Comparison of ENCODE assay signal across 1 cellular context in the genomic region with DNA sequence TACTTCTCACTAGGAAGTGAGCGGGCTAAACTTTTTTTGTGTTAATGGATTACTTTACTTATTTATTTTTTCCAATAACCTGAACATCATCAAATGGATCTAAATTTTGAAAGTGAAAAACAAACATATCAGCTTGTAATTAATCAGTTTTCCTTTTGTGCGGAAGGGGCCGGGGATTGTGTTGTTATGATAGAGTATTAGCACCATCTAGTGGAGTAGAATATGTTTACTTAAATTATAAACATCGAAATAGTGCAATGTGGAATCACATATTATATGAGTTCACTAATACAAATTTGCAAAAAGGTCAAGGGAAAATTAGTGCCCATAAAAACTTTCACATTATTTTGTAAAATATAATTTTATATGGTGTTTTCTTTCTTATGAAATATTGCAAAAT.
TF ChIP-seq lines count a peak whose summit lies in the region.

No MANE protein-coding gene starts in this region.

TF ChIP-seq in K562, 482 proteins besides CTCF, POLR2A, EP300 and RAD21 (continued from another document and continues in another):
- TF ChIP-seq ZFX (CRISPR knock-in tag; IDR thresholded peaks at IDR 0.05): no peak
- no peak for TF ChIP-seq NCOA6 (IDR thresholded peaks at IDR 0.05)
- TF ChIP-seq, protein P1, sequence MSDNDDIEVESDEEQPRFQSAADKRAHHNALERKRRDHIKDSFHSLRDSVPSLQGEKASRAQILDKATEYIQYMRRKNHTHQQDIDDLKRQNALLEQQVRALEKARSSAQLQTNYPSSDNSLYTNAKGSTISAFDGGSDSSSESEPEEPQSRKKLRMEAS (CRISPR knock-in tag; IDR thresholded peaks at IDR 0.05): no peak
- TF ChIP-seq, protein P2, sequence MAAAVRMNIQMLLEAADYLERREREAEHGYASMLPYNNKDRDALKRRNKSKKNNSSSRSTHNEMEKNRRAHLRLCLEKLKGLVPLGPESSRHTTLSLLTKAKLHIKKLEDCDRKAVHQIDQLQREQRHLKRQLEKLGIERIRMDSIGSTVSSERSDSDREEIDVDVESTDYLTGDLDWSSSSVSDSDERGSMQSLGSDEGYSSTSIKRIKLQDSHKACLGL (CRISPR knock-in tag; IDR thresholded peaks at IDR 0.05; ENCODE audit: borderline replicate concordance, poor library complexity, severe bottlenecking): no peak
- TF ChIP-seq SMAD3 (CRISPR knock-in tag; conservative IDR thresholded peaks at IDR 0.05): no peak
- TF ChIP-seq, protein P3, sequence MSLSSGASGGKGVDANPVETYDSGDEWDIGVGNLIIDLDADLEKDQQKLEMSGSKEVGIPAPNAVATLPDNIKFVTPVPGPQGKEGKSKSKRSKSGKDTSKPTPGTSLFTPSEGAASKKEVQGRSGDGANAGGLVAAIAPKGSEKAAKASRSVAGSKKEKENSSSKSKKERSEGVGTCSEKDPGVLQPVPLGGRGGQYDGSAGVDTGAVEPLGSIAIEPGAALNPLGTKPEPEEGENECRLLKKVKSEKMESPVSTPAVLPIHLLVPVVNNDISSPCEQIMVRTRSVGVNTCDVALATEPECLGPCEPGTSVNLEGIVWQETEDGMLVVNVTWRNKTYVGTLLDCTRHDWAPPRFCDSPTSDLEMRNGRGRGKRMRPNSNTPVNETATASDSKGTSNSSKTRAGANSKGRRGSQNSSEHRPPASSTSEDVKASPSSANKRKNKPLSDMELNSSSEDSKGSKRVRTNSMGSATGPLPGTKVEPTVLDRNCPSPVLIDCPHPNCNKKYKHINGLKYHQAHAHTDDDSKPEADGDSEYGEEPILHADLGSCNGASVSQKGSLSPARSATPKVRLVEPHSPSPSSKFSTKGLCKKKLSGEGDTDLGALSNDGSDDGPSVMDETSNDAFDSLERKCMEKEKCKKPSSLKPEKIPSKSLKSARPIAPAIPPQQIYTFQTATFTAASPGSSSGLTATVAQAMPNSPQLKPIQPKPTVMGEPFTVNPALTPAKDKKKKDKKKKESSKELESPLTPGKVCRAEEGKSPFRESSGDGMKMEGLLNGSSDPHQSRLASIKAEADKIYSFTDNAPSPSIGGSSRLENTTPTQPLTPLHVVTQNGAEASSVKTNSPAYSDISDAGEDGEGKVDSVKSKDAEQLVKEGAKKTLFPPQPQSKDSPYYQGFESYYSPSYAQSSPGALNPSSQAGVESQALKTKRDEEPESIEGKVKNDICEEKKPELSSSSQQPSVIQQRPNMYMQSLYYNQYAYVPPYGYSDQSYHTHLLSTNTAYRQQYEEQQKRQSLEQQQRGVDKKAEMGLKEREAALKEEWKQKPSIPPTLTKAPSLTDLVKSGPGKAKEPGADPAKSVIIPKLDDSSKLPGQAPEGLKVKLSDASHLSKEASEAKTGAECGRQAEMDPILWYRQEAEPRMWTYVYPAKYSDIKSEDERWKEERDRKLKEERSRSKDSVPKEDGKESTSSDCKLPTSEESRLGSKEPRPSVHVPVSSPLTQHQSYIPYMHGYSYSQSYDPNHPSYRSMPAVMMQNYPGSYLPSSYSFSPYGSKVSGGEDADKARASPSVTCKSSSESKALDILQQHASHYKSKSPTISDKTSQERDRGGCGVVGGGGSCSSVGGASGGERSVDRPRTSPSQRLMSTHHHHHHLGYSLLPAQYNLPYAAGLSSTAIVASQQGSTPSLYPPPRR (CRISPR knock-in tag; IDR thresholded peaks at IDR 0.05; ENCODE audit: borderline replicate concordance): no peak
- TF ChIP-seq FUS (optimal IDR thresholded peaks at IDR 0.05; ENCODE audit: low read depth, low read length): no peak
- TF ChIP-seq, protein P4, sequence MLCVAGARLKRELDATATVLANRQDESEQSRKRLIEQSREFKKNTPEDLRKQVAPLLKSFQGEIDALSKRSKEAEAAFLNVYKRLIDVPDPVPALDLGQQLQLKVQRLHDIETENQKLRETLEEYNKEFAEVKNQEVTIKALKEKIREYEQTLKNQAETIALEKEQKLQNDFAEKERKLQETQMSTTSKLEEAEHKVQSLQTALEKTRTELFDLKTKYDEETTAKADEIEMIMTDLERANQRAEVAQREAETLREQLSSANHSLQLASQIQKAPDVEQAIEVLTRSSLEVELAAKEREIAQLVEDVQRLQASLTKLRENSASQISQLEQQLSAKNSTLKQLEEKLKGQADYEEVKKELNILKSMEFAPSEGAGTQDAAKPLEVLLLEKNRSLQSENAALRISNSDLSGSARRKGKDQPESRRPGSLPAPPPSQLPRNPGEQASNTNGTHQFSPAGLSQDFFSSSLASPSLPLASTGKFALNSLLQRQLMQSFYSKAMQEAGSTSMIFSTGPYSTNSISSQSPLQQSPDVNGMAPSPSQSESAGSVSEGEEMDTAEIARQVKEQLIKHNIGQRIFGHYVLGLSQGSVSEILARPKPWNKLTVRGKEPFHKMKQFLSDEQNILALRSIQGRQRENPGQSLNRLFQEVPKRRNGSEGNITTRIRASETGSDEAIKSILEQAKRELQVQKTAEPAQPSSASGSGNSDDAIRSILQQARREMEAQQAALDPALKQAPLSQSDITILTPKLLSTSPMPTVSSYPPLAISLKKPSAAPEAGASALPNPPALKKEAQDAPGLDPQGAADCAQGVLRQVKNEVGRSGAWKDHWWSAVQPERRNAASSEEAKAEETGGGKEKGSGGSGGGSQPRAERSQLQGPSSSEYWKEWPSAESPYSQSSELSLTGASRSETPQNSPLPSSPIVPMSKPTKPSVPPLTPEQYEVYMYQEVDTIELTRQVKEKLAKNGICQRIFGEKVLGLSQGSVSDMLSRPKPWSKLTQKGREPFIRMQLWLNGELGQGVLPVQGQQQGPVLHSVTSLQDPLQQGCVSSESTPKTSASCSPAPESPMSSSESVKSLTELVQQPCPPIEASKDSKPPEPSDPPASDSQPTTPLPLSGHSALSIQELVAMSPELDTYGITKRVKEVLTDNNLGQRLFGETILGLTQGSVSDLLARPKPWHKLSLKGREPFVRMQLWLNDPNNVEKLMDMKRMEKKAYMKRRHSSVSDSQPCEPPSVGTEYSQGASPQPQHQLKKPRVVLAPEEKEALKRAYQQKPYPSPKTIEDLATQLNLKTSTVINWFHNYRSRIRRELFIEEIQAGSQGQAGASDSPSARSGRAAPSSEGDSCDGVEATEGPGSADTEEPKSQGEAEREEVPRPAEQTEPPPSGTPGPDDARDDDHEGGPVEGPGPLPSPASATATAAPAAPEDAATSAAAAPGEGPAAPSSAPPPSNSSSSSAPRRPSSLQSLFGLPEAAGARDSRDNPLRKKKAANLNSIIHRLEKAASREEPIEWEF (CRISPR knock-in tag; IDR thresholded peaks at IDR 0.05): no peak
- no peak for TF ChIP-seq WHSC1 (IDR thresholded peaks at IDR 0.05; ENCODE audit: low read length)
- TF ChIP-seq, protein P5, sequence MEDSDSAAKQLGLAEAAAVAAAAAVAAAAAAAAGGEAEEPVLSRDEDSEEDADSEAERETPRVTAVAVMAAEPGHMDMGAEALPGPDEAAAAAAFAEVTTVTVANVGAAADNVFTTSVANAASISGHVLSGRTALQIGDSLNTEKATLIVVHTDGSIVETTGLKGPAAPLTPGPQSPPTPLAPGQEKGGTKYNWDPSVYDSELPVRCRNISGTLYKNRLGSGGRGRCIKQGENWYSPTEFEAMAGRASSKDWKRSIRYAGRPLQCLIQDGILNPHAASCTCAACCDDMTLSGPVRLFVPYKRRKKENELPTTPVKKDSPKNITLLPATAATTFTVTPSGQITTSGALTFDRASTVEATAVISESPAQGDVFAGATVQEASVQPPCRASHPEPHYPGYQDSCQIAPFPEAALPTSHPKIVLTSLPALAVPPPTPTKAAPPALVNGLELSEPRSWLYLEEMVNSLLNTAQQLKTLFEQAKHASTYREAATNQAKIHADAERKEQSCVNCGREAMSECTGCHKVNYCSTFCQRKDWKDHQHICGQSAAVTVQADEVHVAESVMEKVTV (CRISPR knock-in tag; IDR thresholded peaks at IDR 0.05): peak; percentile 86
- TF ChIP-seq SMC3 (conservative IDR thresholded peaks at IDR 0.05; ENCODE audit: insufficient read depth, low read depth, low read length): peak; percentile 63
- TF ChIP-seq NFE2L1 (tag; IDR thresholded peaks at IDR 0.05; ENCODE audit: borderline replicate concordance, low read depth): no peak
- TF ChIP-seq HDAC2 (IDR thresholded peaks at IDR 0.05): no peak
- TF ChIP-seq, protein P6, sequence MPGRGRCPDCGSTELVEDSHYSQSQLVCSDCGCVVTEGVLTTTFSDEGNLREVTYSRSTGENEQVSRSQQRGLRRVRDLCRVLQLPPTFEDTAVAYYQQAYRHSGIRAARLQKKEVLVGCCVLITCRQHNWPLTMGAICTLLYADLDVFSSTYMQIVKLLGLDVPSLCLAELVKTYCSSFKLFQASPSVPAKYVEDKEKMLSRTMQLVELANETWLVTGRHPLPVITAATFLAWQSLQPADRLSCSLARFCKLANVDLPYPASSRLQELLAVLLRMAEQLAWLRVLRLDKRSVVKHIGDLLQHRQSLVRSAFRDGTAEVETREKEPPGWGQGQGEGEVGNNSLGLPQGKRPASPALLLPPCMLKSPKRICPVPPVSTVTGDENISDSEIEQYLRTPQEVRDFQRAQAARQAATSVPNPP (IDR thresholded peaks at IDR 0.05; ENCODE audit: borderline replicate concordance, insufficient read depth, insufficient read length): no peak
- TF ChIP-seq ZNF431 (CRISPR knock-in tag; IDR thresholded peaks at IDR 0.05): no peak
- TF ChIP-seq NCOA4 (IDR thresholded peaks at IDR 0.05; ENCODE audit: partially characterized antibody): no peak
- no peak for TF ChIP-seq TEAD4 (IDR thresholded peaks at IDR 0.05; ENCODE audit: low read length)
- no peak for TF ChIP-seq TEAD4 (CRISPR knock-in tag; IDR thresholded peaks at IDR 0.05; ENCODE audit: borderline replicate concordance)
- no peak for TF ChIP-seq EHMT2 (IDR thresholded peaks at IDR 0.05)
- TF ChIP-seq ZNF124 (CRISPR knock-in tag; IDR thresholded peaks at IDR 0.05): no peak
- no peak for TF ChIP-seq ZNF143 (CRISPR knock-in tag; IDR thresholded peaks at IDR 0.05)
- TF ChIP-seq HSF4 (CRISPR knock-in tag; IDR thresholded peaks at IDR 0.05; ENCODE audit: borderline replicate concordance): no peak
- TF ChIP-seq, protein P7, sequence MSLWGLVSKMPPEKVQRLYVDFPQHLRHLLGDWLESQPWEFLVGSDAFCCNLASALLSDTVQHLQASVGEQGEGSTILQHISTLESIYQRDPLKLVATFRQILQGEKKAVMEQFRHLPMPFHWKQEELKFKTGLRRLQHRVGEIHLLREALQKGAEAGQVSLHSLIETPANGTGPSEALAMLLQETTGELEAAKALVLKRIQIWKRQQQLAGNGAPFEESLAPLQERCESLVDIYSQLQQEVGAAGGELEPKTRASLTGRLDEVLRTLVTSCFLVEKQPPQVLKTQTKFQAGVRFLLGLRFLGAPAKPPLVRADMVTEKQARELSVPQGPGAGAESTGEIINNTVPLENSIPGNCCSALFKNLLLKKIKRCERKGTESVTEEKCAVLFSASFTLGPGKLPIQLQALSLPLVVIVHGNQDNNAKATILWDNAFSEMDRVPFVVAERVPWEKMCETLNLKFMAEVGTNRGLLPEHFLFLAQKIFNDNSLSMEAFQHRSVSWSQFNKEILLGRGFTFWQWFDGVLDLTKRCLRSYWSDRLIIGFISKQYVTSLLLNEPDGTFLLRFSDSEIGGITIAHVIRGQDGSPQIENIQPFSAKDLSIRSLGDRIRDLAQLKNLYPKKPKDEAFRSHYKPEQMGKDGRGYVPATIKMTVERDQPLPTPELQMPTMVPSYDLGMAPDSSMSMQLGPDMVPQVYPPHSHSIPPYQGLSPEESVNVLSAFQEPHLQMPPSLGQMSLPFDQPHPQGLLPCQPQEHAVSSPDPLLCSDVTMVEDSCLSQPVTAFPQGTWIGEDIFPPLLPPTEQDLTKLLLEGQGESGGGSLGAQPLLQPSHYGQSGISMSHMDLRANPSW (CRISPR knock-in tag; IDR thresholded peaks at IDR 0.05): no peak
- TF ChIP-seq, protein P8, sequence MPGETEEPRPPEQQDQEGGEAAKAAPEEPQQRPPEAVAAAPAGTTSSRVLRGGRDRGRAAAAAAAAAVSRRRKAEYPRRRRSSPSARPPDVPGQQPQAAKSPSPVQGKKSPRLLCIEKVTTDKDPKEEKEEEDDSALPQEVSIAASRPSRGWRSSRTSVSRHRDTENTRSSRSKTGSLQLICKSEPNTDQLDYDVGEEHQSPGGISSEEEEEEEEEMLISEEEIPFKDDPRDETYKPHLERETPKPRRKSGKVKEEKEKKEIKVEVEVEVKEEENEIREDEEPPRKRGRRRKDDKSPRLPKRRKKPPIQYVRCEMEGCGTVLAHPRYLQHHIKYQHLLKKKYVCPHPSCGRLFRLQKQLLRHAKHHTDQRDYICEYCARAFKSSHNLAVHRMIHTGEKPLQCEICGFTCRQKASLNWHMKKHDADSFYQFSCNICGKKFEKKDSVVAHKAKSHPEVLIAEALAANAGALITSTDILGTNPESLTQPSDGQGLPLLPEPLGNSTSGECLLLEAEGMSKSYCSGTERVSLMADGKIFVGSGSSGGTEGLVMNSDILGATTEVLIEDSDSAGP (CRISPR knock-in tag; IDR thresholded peaks at IDR 0.05): no peak
- TF ChIP-seq, protein P9, sequence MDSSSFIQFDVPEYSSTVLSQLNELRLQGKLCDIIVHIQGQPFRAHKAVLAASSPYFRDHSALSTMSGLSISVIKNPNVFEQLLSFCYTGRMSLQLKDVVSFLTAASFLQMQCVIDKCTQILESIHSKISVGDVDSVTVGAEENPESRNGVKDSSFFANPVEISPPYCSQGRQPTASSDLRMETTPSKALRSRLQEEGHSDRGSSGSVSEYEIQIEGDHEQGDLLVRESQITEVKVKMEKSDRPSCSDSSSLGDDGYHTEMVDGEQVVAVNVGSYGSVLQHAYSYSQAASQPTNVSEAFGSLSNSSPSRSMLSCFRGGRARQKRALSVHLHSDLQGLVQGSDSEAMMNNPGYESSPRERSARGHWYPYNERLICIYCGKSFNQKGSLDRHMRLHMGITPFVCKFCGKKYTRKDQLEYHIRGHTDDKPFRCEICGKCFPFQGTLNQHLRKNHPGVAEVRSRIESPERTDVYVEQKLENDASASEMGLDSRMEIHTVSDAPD (CRISPR knock-in tag; IDR thresholded peaks at IDR 0.05): no peak
- TF ChIP-seq ZNF57 (CRISPR knock-in tag; IDR thresholded peaks at IDR 0.05): no peak
- TF ChIP-seq, protein P10, sequence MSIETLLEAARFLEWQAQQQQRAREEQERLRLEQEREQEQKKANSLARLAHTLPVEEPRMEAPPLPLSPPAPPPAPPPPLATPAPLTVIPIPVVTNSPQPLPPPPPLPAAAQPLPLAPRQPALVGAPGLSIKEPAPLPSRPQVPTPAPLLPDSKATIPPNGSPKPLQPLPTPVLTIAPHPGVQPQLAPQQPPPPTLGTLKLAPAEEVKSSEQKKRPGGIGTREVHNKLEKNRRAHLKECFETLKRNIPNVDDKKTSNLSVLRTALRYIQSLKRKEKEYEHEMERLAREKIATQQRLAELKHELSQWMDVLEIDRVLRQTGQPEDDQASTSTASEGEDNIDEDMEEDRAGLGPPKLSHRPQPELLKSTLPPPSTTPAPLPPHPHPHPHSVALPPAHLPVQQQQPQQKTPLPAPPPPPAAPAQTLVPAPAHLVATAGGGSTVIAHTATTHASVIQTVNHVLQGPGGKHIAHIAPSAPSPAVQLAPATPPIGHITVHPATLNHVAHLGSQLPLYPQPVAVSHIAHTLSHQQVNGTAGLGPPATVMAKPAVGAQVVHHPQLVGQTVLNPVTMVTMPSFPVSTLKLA (conservative IDR thresholded peaks at IDR 0.05): 0 out of 4 replicates have a peak, but pooled peaks of 1 of the 2 experiments have one; percentile 17
- no peak for TF ChIP-seq CC2D1A (IDR thresholded peaks at IDR 0.05)
- TF ChIP-seq, protein P11, sequence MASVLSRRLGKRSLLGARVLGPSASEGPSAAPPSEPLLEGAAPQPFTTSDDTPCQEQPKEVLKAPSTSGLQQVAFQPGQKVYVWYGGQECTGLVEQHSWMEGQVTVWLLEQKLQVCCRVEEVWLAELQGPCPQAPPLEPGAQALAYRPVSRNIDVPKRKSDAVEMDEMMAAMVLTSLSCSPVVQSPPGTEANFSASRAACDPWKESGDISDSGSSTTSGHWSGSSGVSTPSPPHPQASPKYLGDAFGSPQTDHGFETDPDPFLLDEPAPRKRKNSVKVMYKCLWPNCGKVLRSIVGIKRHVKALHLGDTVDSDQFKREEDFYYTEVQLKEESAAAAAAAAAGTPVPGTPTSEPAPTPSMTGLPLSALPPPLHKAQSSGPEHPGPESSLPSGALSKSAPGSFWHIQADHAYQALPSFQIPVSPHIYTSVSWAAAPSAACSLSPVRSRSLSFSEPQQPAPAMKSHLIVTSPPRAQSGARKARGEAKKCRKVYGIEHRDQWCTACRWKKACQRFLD (CRISPR knock-in tag; IDR thresholded peaks at IDR 0.05): no peak
- TF ChIP-seq ZNF197 (CRISPR knock-in tag; IDR thresholded peaks at IDR 0.05; ENCODE audit: low read depth): no peak
- peak in 1 of 2 experiments; percentile 24; a peak in 1 of 4 replicates for TF ChIP-seq MAZ (CRISPR knock-in tag; conservative IDR thresholded peaks at IDR 0.05 in 1 of 2, IDR thresholded peaks at IDR 0.05 in 1 of 2)
- no peak for TF ChIP-seq CBFB (CRISPR knock-in tag; IDR thresholded peaks at IDR 0.05)
